8 cellular contexts compared by ENCODE assay signal in the genomic region with DNA sequence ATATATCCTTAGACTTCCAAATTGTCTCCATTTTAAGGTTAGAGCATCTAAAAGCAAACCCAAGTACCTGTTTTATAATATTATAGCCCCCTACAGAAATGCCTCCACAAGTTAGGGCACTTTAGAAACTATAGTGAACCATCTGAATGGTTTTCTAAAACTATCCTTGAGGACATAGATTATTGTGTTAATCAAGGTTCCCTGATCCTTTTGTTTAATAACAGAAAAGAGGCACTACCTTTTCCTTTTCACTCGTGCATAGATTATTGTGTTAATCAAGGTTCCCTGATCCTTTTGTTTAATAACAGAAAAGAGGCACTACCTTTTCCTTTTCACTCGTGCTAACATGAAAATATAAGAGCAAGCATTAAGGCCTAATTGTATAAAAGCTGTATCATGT.
A peak's percentile ranks its signal among the peaks of the same experiment; 100 is the strongest.
DNase-seq lines count a peak whose midpoint lies in the region; ATAC-seq, FAIRE-seq and TF ChIP-seq lines count a peak whose summit lies in the region.
"Not testable (repeated sequence)": the region's sequence is repeated elsewhere in the genome, so short reads cannot be mapped to it uniquely, and the experiment has no call there.

No MANE protein-coding gene starts in this region.

- CTCF ChIA-PET in endothelial cell of umbilical vein (lab: Charles Lee): interaction anchor here (1.0 to 2.5 kb wide), 6 partner anchors 24 to 153 kb away, joined by 3 to 21 read pairs (median 4); no protein-coding TSS in a partner anchor

- not testable (repeated sequence) for H2AFZ ChIP-seq in endothelial cell of umbilical vein (ENCODE audit: low read depth, low read length)

- H3K4me2 ChIP-seq in endothelial cell of umbilical vein (ENCODE audit: insufficient read depth, low read length): not testable (repeated sequence)

- H3K4me1 Mint-ChIP-seq in CD4-positive, CD25-positive, alpha-beta regulatory T cell: peaks cover 23 to 80% (median 50%) of the 10 kb centered on the region in 4 donors
- peaks cover 19% of the 10 kb centered on the region for H3K4me1 Mint-ChIP-seq in activated T-helper 17 cell treated with anti-CD3 and anti-CD28 coated beads, Interleukin-2, amount 50 U/mL, for 72 hours
- peaks cover 29 to 65% (median 63%) of the 10 kb centered on the region in 4 donors for H3K4me1 Mint-ChIP-seq in naive thymus-derived CD8-positive, alpha-beta T cell

- POLR2A ChIA-PET in endothelial cell of umbilical vein (lab: Charles Lee): interaction anchor here (1.8 kb wide), 1 partner anchor 85 kb away, joined by 8 read pairs; no protein-coding TSS in a partner anchor
- POLR2A ChIA-PET in naive thymus-derived CD8-positive, alpha-beta T cell (lab: Charles Lee): interaction anchor here (1.2 to 1.8 kb wide), 2 partner anchors 22 to 87 kb away, joined by 3 to 8 read pairs; no protein-coding TSS in a partner anchor

- not testable (repeated sequence) for ATAC-seq in CD4-positive, CD25-positive, alpha-beta regulatory T cell (ENCODE audit: low read depth in 2 of 2); activated T-helper 17 cell treated with anti-CD3 and anti-CD28 coated beads, Interleukin-2, amount 50 U/mL, for 72 hours (replicated peaks); naive thymus-derived CD8-positive, alpha-beta T cell

- not testable (repeated sequence) for H3K36me3 ChIP-seq in CD4-positive, CD25-positive, alpha-beta regulatory T cell (ENCODE audit: control insufficient read depth, insufficient read depth, low read length); HUES64 (ENCODE audit: insufficient read depth, low read length); endothelial cell of umbilical vein (ENCODE audit: control insufficient read depth in 2 of 2, extremely low read depth in 1 of 2, insufficient read depth in 2 of 2, low read length in 2 of 2); iPS-20b (ENCODE audit: insufficient read depth, low read depth, low read length); spleen

- H3K4me3 Mint-ChIP-seq in CD4-positive, CD25-positive, alpha-beta regulatory T cell: peak overlapping the region in 1 of 4 donors; percentile 24
- peak overlapping the region; percentile 67 for H3K4me3 Mint-ChIP-seq in activated T-helper 17 cell treated with anti-CD3 and anti-CD28 coated beads, Interleukin-2, amount 50 U/mL, for 72 hours
- H3K4me3 Mint-ChIP-seq in naive thymus-derived CD8-positive, alpha-beta T cell: peak overlapping the region in 2 of 10 donors; percentile 27 to 28

- H3K27ac Mint-ChIP-seq in CD4-positive, CD25-positive, alpha-beta regulatory T cell: peak overlapping the region; percentile 98 to 100 (median 99)
- H3K27ac Mint-ChIP-seq in activated T-helper 17 cell treated with anti-CD3 and anti-CD28 coated beads, Interleukin-2, amount 50 U/mL, for 72 hours: peak overlapping the region; percentile 91
- peak overlapping the region; percentile 95 to 99 (median 98) for H3K27ac Mint-ChIP-seq in naive thymus-derived CD8-positive, alpha-beta T cell

- dilution Hi-C loops in endothelial cell of umbilical vein (cut with MboI; ENCODE audit: extremely low pct_ligation_motif_present, low sequenced_read_pairs): not testable (repeated sequence)

- H3K79me2 ChIP-seq in endothelial cell of umbilical vein (ENCODE audit: control insufficient read depth, insufficient read depth, low read length): not testable (repeated sequence)

- 0% methylated on average over 1 of the region's 2 CpGs for WGBS in HUES64
- 58 to 76% (median 68%) methylated on average over 2 of the region's 2 CpGs for whole genome bisulfite sequencing in spleen, 5 donors

- H3K9me3 Mint-ChIP-seq in CD4-positive, CD25-positive, alpha-beta regulatory T cell: peaks cover 0 to 14% (median 2%) of the 10 kb centered on the region in 7 donors
- not testable (repeated sequence) for H3K9me3 Mint-ChIP-seq in activated T-helper 17 cell treated with anti-CD3 and anti-CD28 coated beads, Interleukin-2, amount 50 U/mL, for 72 hours
- H3K9me3 Mint-ChIP-seq in naive thymus-derived CD8-positive, alpha-beta T cell: peaks cover 0 to 13% (median 5%) of the 10 kb centered on the region in 9 donors

- not testable (repeated sequence) for DNase-seq in CD4-positive, CD25-positive, alpha-beta regulatory T cell; endothelial cell of umbilical vein (ENCODE audit: low read depth, low spot score); naive thymus-derived CD8-positive, alpha-beta T cell; spleen

- H3K27me3 ChIP-seq in CD4-positive, CD25-positive, alpha-beta regulatory T cell (ENCODE audit: control insufficient read depth, insufficient read depth, low read length); endothelial cell of umbilical vein (ENCODE audit: control insufficient read depth in 2 of 2, insufficient read depth in 2 of 2, low read length in 2 of 2); spleen (replicated peaks in 1 of 7): not testable (repeated sequence)
- peaks cover 36% of the 10 kb centered on the region for H3K27me3 ChIP-seq in HUES64 (ENCODE audit: insufficient read depth, low read length)
- peaks cover 37% of the 10 kb centered on the region; the same call in 1 of the 2 replicates for H3K27me3 ChIP-seq in iPS-20b (ENCODE audit: insufficient read depth, low read length)

- H3K9me3 ChIP-seq in CD4-positive, CD25-positive, alpha-beta regulatory T cell (ENCODE audit: control insufficient read depth in 2 of 2, low read length in 2 of 2); HUES64 (ENCODE audit: insufficient read depth, low read depth, low read length); endothelial cell of umbilical vein (replicated peaks; ENCODE audit: control insufficient read depth, insufficient read depth, low read length); iPS-20b (ENCODE audit: insufficient read depth, low read depth, low read length); spleen: not testable (repeated sequence)

- FAIRE-seq in G401.6 (lab: Jason Lieb, UNC): peak; percentile 34
- not testable (repeated sequence) for FAIRE-seq in endothelial cell of umbilical vein (lab: Jason Lieb, UNC)

- H3K27ac ChIP-seq in CD4-positive, CD25-positive, alpha-beta regulatory T cell (ENCODE audit: insufficient read depth, low read length, poor library complexity, severe bottlenecking): peak overlapping the region; percentile 89
- H3K27ac ChIP-seq in HUES64 (ENCODE audit: low read depth, low read length); iPS-20b (ENCODE audit: low read length): not testable (repeated sequence)
- H3K27ac ChIP-seq in endothelial cell of umbilical vein (ENCODE audit: insufficient read depth, low read depth, low read length) (peak overlapping the region; percentile 79), spleen (peak overlapping the region; percentile 70 to 84 (median 81))

- TF ChIP-seq CTCF in endothelial cell of umbilical vein (IDR thresholded peaks at IDR 0.05; ENCODE audit: extremely low read depth in 1 of 2, insufficient read depth in 1 of 2, low read depth in 1 of 2, low read length in 2 of 2); spleen (IDR thresholded peaks at IDR 0.05 in 8 of 11, conservative IDR thresholded peaks at IDR 0.05 in 3 of 11): not testable (repeated sequence)

- H3K9ac ChIP-seq in HUES64 (ENCODE audit: low read depth, low read length); iPS-20b (ENCODE audit: low read depth, low read length): not testable (repeated sequence)
- peak overlapping the region; percentile 66 for H3K9ac ChIP-seq in endothelial cell of umbilical vein (replicated peaks; ENCODE audit: extremely low read depth, insufficient read depth, low read length)

- peaks cover 14% of the 10 kb centered on the region for H3K36me3 Mint-ChIP-seq in CD4-positive, CD25-positive, alpha-beta regulatory T cell
- H3K36me3 Mint-ChIP-seq in activated T-helper 17 cell treated with anti-CD3 and anti-CD28 coated beads, Interleukin-2, amount 50 U/mL, for 72 hours (ENCODE audit: low read depth): not testable (repeated sequence)
- H3K36me3 Mint-ChIP-seq in naive thymus-derived CD8-positive, alpha-beta T cell: peaks cover 0 to 27% (median 20%) of the 10 kb centered on the region in 3 donors

- BruUV-seq in endothelial cell of umbilical vein (replicated peaks; lab: Mats Ljungman, UMichigan): not testable (repeated sequence)

- not testable (repeated sequence) for H3K27me3 Mint-ChIP-seq in CD4-positive, CD25-positive, alpha-beta regulatory T cell; activated T-helper 17 cell treated with anti-CD3 and anti-CD28 coated beads, Interleukin-2, amount 50 U/mL, for 72 hours; naive thymus-derived CD8-positive, alpha-beta T cell

- intact Hi-C loops in endothelial cell of umbilical vein (cut with micrococcal nuclease); spleen (cut with DNase I; ENCODE audit: low total_unique reads): not testable (repeated sequence)

- not testable (repeated sequence) for H3K9me1 ChIP-seq in endothelial cell of umbilical vein (replicated peaks; ENCODE audit: control insufficient read depth, extremely low read depth, insufficient read depth, low read length)

- H4K20me1 ChIP-seq in endothelial cell of umbilical vein (replicated peaks; ENCODE audit: control insufficient read depth, extremely low read depth, insufficient read depth, low read length): not testable (repeated sequence)

- H3K4me1 ChIP-seq in CD4-positive, CD25-positive, alpha-beta regulatory T cell (ENCODE audit: control insufficient read depth, insufficient read depth, low read length, poor library complexity, severe bottlenecking): peaks cover 26% of the 10 kb centered on the region
- H3K4me1 ChIP-seq in HUES64 (ENCODE audit: insufficient read depth, low read length): peaks cover 39% of the 10 kb centered on the region
- peaks cover 25% of the 10 kb centered on the region for H3K4me1 ChIP-seq in endothelial cell of umbilical vein (ENCODE audit: control insufficient read depth, extremely low read depth, insufficient read depth, low read length)
- H3K4me1 ChIP-seq in iPS-20b (ENCODE audit: insufficient read depth, low read length): peaks cover 32% of the 10 kb centered on the region
- H3K4me1 ChIP-seq in spleen: peaks cover 0 to 27% (median 14%) of the 10 kb centered on the region in 6 donors

- H3K4me3 ChIP-seq in CD4-positive, CD25-positive, alpha-beta regulatory T cell (ENCODE audit: low read depth, low read length); endothelial cell of umbilical vein (replicated peaks in 1 of 3; ENCODE audit: insufficient read depth in 1 of 3, low read depth in 1 of 3, low read length in 3 of 3); spleen: not testable (repeated sequence)
- peak overlapping the region; percentile 17; the same call in 1 of the 2 replicates for H3K4me3 ChIP-seq in HUES64 (ENCODE audit: low read length)
- peak overlapping the region; percentile 33; the same call in 1 of the 2 replicates for H3K4me3 ChIP-seq in iPS-20b (ENCODE audit: low read length)

- TF ChIP-seq POLR2A in endothelial cell of umbilical vein (IDR thresholded peaks at IDR 0.05; ENCODE audit: low read depth, low read length); spleen (IDR thresholded peaks at IDR 0.05): not testable (repeated sequence)
